In genomic region chr18:49565101-49565500, GRCh38 we compare ENCODE assay signal across 17 cellular contexts. TPM values are rescaled to one million over a fixed set of nuclear protein-coding genes. Genes with fewer than 3 reads are reported as not detected.
DNase-seq lines count a peak whose midpoint lies in the region; ATAC-seq and TF ChIP-seq lines count a peak whose summit lies in the region.
"Had no signal": no experiment of that assay in that cellular context is flagged by ENCODE, and none has a peak within 500 bp of the region (broad histone marks: within the 10 kb centered on the region; RNA-seq: fewer than 3 reads in every experiment).

No MANE protein-coding gene starts in this region.

- H3K4me1 ChIP-seq in SK-N-SH (ENCODE audit: control insufficient read depth in 1 of 2, insufficient read depth in 2 of 2, low read depth in 1 of 2, low read length in 1 of 2): peaks cover 23 to 33% of the 10 kb centered on the region in 2 experiments; a peak in 3 of 4 replicates

- H3K4me1 Mint-ChIP-seq in glutamatergic neuron (ENCODE audit: low read depth, unreplicated experiment) (peaks cover 13% of the 10 kb centered on the region), nephron (peaks cover 60% of the 10 kb centered on the region)

- DNase-seq in SK-N-SH (no peak), glutamatergic neuron (no peak), HCEC 1CT (no peak), G401 (ENCODE audit: low spot score) (no peak), iPS-NIHi11 (ENCODE audit: low spot score) (no peak), UCSD-AML1 (lab: John Stamatoyannopoulos, UW; ENCODE audit: unreplicated experiment) (no peak)
- DNase-seq: CD8-positive, alpha-beta T cell; NCI-H187; NCI-H345; NCI-H526 treated with DMSO at 0.1 percent for 48 hours; NK-92 treated with Interleukin-12 subunit alpha and Interleukin-12 subunit beta, amount 100 ng/mL, for 24 hours had no signal

- no peaks in the 10 kb centered on the region for H3K36me3 ChIP-seq in SK-N-SH (replicated peaks in 1 of 2; ENCODE audit: control insufficient read depth in 1 of 2, insufficient read depth in 2 of 2, low read length in 1 of 2)
- H3K36me3 ChIP-seq: HAP-1, SJSA1 had no signal

- peaks cover 18% of the 10 kb centered on the region for H3K79me2 ChIP-seq in SK-N-SH (ENCODE audit: insufficient read depth)

- peak overlapping the region; percentile 94 for H3K4me2 ChIP-seq in SK-N-SH

- CTCF ChIA-PET in SK-N-SH (lab: Yijun Ruan, JAX): interaction anchor here (0.7 to 2.5 kb wide), 2 partner anchors 294 to 296 kb away, joined by 3 to 12 read pairs; no protein-coding TSS in a partner anchor

- no peaks in the 10 kb centered on the region for H4K20me1 ChIP-seq in SK-N-SH (ENCODE audit: insufficient read depth)

- TF ChIP-seq CTCF in SK-N-SH (IDR thresholded peaks at IDR 0.05): no peak
- no peak for TF ChIP-seq CTCF in glutamatergic neuron (IDR thresholded peaks at IDR 0.05; ENCODE audit: partially characterized antibody, unreplicated experiment)
- TF ChIP-seq CTCF in nephron (IDR thresholded peaks at IDR 0.05; ENCODE audit: unreplicated experiment in 3 of 3): no peak

- H3K9me3 ChIP-seq in SK-N-SH: no peaks in the 10 kb centered on the region
- H3K9me3 ChIP-seq: HAP-1, SJSA1 had no signal

- POLR2A ChIA-PET in SK-N-SH (lab: Yijun Ruan, JAX): no interaction called here

- no peaks in the 10 kb centered on the region for H3K9me2 ChIP-seq in SK-N-SH

- in situ Hi-C loops in G401 (cut with HindIII; ENCODE audit: low sequenced_read_pairs): no loop called here

- H3K9me3 Mint-ChIP-seq in glutamatergic neuron (ENCODE audit: unreplicated experiment): peaks cover 3% of the 10 kb centered on the region
- no peaks in the 10 kb centered on the region for H3K9me3 Mint-ChIP-seq in nephron
- H3K9me3 Mint-ChIP-seq: CD8-positive, alpha-beta T cell had no signal

- 83% methylated on average over 9 of the region's 9 CpGs for WGBS in SK-N-SH (ENCODE audit: low lambda C conversion rate)

- H3F3A ChIP-seq in SK-N-SH (replicated peaks; ENCODE audit: insufficient read depth): peaks cover 14% of the 10 kb centered on the region

- H3K4me3 ChIP-seq in SK-N-SH (ENCODE audit: low read depth in 2 of 2, low read length in 1 of 2): no peak overlapping the region
- H3K4me3 ChIP-seq: HAP-1, SJSA1 had no signal

- no peaks in the 10 kb centered on the region for H3K27me3 ChIP-seq in SK-N-SH (ENCODE audit: insufficient read depth)

- no peak for TF ChIP-seq EP300 in SK-N-SH (IDR thresholded peaks at IDR 0.05; ENCODE audit: borderline replicate concordance in 1 of 2, low read depth in 1 of 2, low read length in 1 of 2)

- no peak for TF ChIP-seq RAD21 in SK-N-SH (IDR thresholded peaks at IDR 0.05; ENCODE audit: low read length)

- H2AFZ ChIP-seq in SK-N-SH (ENCODE audit: low read depth): no peak overlapping the region

- H3K27ac ChIP-seq in SK-N-SH (ENCODE audit: low read depth in 2 of 2, low read length in 1 of 2): no peak overlapping the region
- H3K27ac ChIP-seq: 22Rv1, HL-60, SJSA1 had no signal

- peaks cover 13% of the 10 kb centered on the region for H3K27me3 Mint-ChIP-seq in glutamatergic neuron (ENCODE audit: unreplicated experiment)
- peaks cover 43% of the 10 kb centered on the region for H3K27me3 Mint-ChIP-seq in nephron (ENCODE audit: low read depth)

- H3K4me3 Mint-ChIP-seq in glutamatergic neuron (ENCODE audit: unreplicated experiment) (peak overlapping the region; percentile 63), nephron (peak overlapping the region; percentile 38 to 60 (median 45))
- H3K4me3 Mint-ChIP-seq: CD8-positive, alpha-beta T cell had no signal

- H3K27ac Mint-ChIP-seq in glutamatergic neuron (ENCODE audit: unreplicated experiment) (peak overlapping the region; percentile 64), nephron (no peak overlapping the region)
- H3K27ac Mint-ChIP-seq: CD8-positive, alpha-beta T cell had no signal

- H3K36me3 Mint-ChIP-seq in glutamatergic neuron (ENCODE audit: unreplicated experiment) (no peaks in the 10 kb centered on the region), nephron (ENCODE audit: low read depth) (peaks cover 15% of the 10 kb centered on the region)
- H3K36me3 Mint-ChIP-seq: CD8-positive, alpha-beta T cell had no signal

- no peak overlapping the region for H3K9ac ChIP-seq in SK-N-SH

- no peak for ATAC-seq in SK-N-SH treated with all-trans-retinoic acid at 6 μM for 48 hours
- ATAC-seq: CD8-positive, alpha-beta T cell had no signal

TF ChIP-seq in SK-N-SH, 30 proteins besides CTCF, POLR2A, EP300 and RAD21:
- TF ChIP-seq NRF1 (IDR thresholded peaks at IDR 0.05; ENCODE audit: low read depth, low read length) (no peak), TEAD4 (IDR thresholded peaks at IDR 0.05; ENCODE audit: borderline replicate concordance, insufficient read depth) (no peak), EZH2phosphoT487 (IDR thresholded peaks at IDR 0.05; ENCODE audit: borderline replicate concordance, low read depth) (no peak), MEF2A (IDR thresholded peaks at IDR 0.05; ENCODE audit: borderline replicate concordance, low read depth) (no peak), RCOR1 (IDR thresholded peaks at IDR 0.05; ENCODE audit: low read length) (no peak), RFX5 (IDR thresholded peaks at IDR 0.05; ENCODE audit: low read length) (no peak), FOXM1 (IDR thresholded peaks at IDR 0.05; ENCODE audit: low read depth) (no peak), USF2 (IDR thresholded peaks at IDR 0.05; ENCODE audit: borderline replicate concordance, low read depth, low read length) (no peak), ELF1 (IDR thresholded peaks at IDR 0.05) (no peak), GATA2 (CRISPR knock-in tag; IDR thresholded peaks at IDR 0.05) (no peak)

TF ChIP-seq in SK-N-SH treated with all-trans-retinoic acid at 6 μM for 48 hours, 23 proteins besides CTCF, POLR2A, EP300 and RAD21:
- TF ChIP-seq CREB5 (CRISPR knock-in tag; IDR thresholded peaks at IDR 0.05; ENCODE audit: low read depth) (no peak), BACH2 (CRISPR knock-in tag; IDR thresholded peaks at IDR 0.05; ENCODE audit: borderline replicate concordance) (no peak)

RNA-seq across cellular contexts. Expression of gene LIPG, which starts 3.2 kb away (rescaled TPM):
- polyA plus RNA-seq in SK-N-SH (2012; rRNA removed): 3.2 and 4.4 TPM in 2 replicates
- polyA plus RNA-seq in SK-N-SH (2012; cell fraction: cytosol; rRNA removed): 3.4 and 3.7 TPM in 2 replicates
- polyA plus RNA-seq in SK-N-SH (2012; cell fraction: nucleus; rRNA removed): 3.8 and 5.8 TPM in 2 replicates
- total RNA-seq in glutamatergic neuron (ENCODE audit: unreplicated experiment): 10.2 TPM
- 9.0 and 15.0 TPM in 2 replicates for total RNA-seq in G401 (2014; rRNA removed; shearing (Covaris generic))
- total RNA-seq: CD8-positive, alpha-beta T cell had no signal
